9 cellular contexts compared by ENCODE assay signal in the genomic region with DNA sequence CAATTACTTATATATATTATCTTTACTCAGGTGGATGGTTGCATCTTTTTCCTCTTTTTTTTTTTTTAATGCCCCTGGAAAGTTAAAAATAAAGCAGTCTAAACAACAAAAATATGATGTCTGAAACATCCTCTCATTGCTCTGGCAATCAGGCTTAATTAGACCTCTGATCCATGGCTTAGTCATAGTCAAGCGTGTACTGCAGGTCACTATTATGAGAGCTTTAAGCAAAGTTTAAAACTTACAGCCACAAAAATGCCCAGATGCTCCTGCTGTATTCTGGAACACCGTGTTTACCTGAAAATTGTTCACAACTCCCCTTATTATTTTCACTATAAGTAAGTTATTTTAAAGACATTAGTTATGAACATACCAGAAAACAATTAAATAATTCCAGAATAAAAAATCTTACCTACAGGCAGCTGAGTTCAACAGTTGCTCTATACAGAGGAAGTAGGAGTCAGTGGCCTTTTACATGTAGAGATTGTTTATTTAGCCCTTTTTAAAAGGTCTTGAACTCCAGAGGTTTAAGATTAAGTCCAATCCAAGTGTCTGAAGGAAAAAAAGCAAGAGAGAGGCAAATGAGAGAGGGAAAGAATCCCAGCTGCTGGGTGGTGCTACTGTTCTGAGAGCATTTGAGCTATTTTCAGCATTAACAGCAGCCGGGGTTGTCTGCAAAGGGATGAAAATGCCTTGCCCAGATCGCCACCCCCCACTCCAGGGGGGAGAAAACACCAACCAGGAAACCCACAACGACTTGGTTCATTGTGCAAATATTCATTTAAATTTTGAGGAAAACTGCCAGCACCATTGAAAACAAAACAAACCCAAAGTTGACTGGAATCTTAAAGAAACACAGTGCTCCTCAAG. TPM values are rescaled to one million over a fixed set of nuclear protein-coding genes. Genes with fewer than 3 reads are reported as not detected.
DNase-seq lines count a peak whose midpoint lies in the region; ATAC-seq and TF ChIP-seq lines count a peak whose summit lies in the region.
"Had no signal": no experiment of that assay in that cellular context is flagged by ENCODE, and none has a peak within 500 bp of the region (broad histone marks: within the 10 kb centered on the region; RNA-seq: fewer than 3 reads in every experiment).

No MANE protein-coding gene starts in this region.

- intact Hi-C loops in left cardiac atrium (cut with DNase I) (loop anchor here in 1 of 2 donors (5.0 kb wide), 2 partner anchors 62 to 113 kb away; no protein-coding TSS in a partner anchor), prostate gland (cut with DNase I) (loop anchor here (5.0 to 10.0 kb wide), 3 partner anchors 38 to 260 kb away; no protein-coding TSS in a partner anchor)

- H3K27ac ChIP-seq in prostate gland = peak overlapping the region; percentile 40 to 41

- TF ChIP-seq CTCF in prostate gland (IDR thresholded peaks at IDR 0.05) = no peak

- DNase-seq in Daoy (ENCODE audit: low read depth) = peak; percentile 74
- DNase-seq in amniotic epithelial cell (ENCODE audit: low read depth) = peak; percentile 59
- DNase-seq in left cardiac atrium = no peak
- DNase-seq in prostate gland (ENCODE audit: low spot score) = no peak
- no peak for DNase-seq in NCI-H2081 treated with DMSO at 0.1 percent for 48 hours (lab: John Stamatoyannopoulos, UW)
- no peak for DNase-seq in C1 segment of cervical spinal cord (lab: John Stamatoyannopoulos, UW)
- no peak for DNase-seq in activated CD4-positive, CD25-positive, alpha-beta regulatory T cell (lab: John Stamatoyannopoulos, UW)
- DNase-seq in activated CD4-positive, alpha-beta T cell treated with anti-CD3 and anti-CD28 coated beads, Interleukin-2, amount 50 U/mL, for 1 hour = no peak

- no peaks in the 10 kb centered on the region for H3K4me1 ChIP-seq in prostate gland (replicated peaks)

- no peaks in the 10 kb centered on the region for H3K36me3 ChIP-seq in prostate gland

- peak; percentile 55 to 61 for ATAC-seq in left cardiac atrium
- ATAC-seq: HCT116 had no signal

- WGBS in prostate gland = 18% methylated on average over 5 of the region's 5 CpGs

- H3K9me3 ChIP-seq in prostate gland = no peaks in the 10 kb centered on the region

- no peak for TF ChIP-seq POLR2A in prostate gland (IDR thresholded peaks at IDR 0.05)

- H3K4me3 ChIP-seq in prostate gland = no peak overlapping the region

- no peaks in the 10 kb centered on the region for H3K27me3 ChIP-seq in prostate gland (replicated peaks; ENCODE audit: insufficient read depth)

RNA-seq across cellular contexts. Expression of gene SORBS2, which starts 36.9 kb away (rescaled TPM):
- 3.3 and 7.7 TPM in 2 replicates for total RNA-seq in Daoy (2014; rRNA removed; shearing (Covaris generic))
- total RNA-seq in left cardiac atrium = 100 to 1,000 TPM; 439 to 535 TPM
- total RNA-seq in prostate gland = 100 to 1,000 TPM; 175 to 242 TPM

Comparison
In these comparisons a context has a peak if more than half of its experiments do, and no peak if none do; other contexts are left out.
1. DNase-seq: peak in Daoy (single experiment) and amniotic epithelial cell (single experiment); none in left cardiac atrium (single experiment), prostate gland (single experiment), NCI-H2081 treated with DMSO at 0.1 percent for 48 hours (single experiment), C1 segment of cervical spinal cord (0 of 14), activated CD4-positive, CD25-positive, alpha-beta regulatory T cell (0 of 4) and activated CD4-positive, alpha-beta T cell treated with anti-CD3 and anti-CD28 coated beads, Interleukin-2, amount 50 U/mL, for 1 hour (single experiment).
2. RNA of gene SORBS2, which starts 36.9 kb away (total RNA-seq): 439 to 535 TPM in left cardiac atrium and 175 to 242 TPM in prostate gland; 3.3 to 7.7 TPM in Daoy; every median in the first group is over 10 times any median in the second.